Comparison of ENCODE assay signal across 8 cellular contexts in the genomic region with DNA sequence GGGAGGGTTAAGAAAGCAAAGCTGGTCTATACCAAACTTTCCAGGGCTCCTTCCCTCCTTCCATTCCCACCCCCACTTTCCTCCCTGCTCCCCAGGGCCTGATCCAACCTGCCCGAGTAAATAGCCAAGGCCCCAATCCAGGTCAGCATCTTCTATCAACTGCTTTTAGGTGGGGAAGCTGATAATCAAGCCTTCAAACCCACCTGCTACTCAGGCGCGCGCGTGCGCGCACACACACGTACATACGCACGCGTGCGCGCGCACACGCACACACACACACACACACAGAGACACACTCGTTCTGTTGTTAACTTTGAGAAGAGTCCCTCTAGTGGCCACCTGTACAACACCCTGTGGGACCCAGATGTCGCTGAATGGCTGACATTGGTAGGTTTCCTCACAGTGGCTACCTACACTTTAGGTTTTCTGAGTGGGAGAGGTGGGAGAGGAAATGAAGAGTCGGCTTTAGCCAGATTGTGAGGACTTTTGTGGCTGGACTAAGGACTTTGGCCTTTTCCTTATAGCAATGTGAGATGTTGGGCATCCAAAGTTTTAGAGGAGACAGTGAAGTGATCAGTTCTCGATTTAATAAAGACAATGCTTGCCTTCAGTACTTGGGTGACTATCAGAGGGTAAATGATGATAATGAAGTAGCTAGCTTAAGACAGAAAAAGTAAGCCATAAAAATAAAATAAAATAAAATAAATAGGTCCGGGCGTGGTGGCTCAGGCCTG. TPM values are rescaled to one million over a fixed set of nuclear protein-coding genes. Genes with fewer than 3 reads are reported as not detected.
DNase-seq lines count a peak whose midpoint lies in the region; FAIRE-seq and TF ChIP-seq lines count a peak whose summit lies in the region.

No MANE protein-coding gene starts in this region.

- peak overlapping the region; percentile 68 for H3K27ac Mint-ChIP-seq in T-helper 1 cell treated with Interleukin-12 subunit alpha and Interleukin-12 subunit beta and Interleukin-4 antibody, amounts not matched to agents 30 μg/mL and 1 μg/mL, for 36 hours
- no peak overlapping the region for H3K27ac Mint-ChIP-seq in astrocyte (ENCODE audit: unreplicated experiment)
- H3K27ac Mint-ChIP-seq in immature natural killer cell: peak overlapping the region in 2 of 6 donors; percentile 62 to 71

- H3K4me1 ChIP-seq in astrocyte (ENCODE audit: insufficient read depth, low read length): no peaks in the 10 kb centered on the region

- no peaks in the 10 kb centered on the region for H3K36me3 Mint-ChIP-seq in T-helper 1 cell treated with Interleukin-12 subunit alpha and Interleukin-12 subunit beta and Interleukin-4 antibody, amounts not matched to agents 30 μg/mL and 1 μg/mL, for 36 hours (ENCODE audit: low read depth)
- H3K36me3 Mint-ChIP-seq in astrocyte (ENCODE audit: low read depth, unreplicated experiment) (peaks cover 2% of the 10 kb centered on the region), immature natural killer cell (no peaks in the 10 kb centered on the region)

- peak overlapping the region; percentile 36 for H2AFZ ChIP-seq in astrocyte (ENCODE audit: low read depth, low read length)

- peaks cover 5% of the 10 kb centered on the region for H3K4me1 Mint-ChIP-seq in T-helper 1 cell treated with Interleukin-12 subunit alpha and Interleukin-12 subunit beta and Interleukin-4 antibody, amounts not matched to agents 30 μg/mL and 1 μg/mL, for 36 hours (ENCODE audit: low read depth)
- H3K4me1 Mint-ChIP-seq in astrocyte (ENCODE audit: low read depth, unreplicated experiment): no peaks in the 10 kb centered on the region
- peaks cover 6 to 7% of the 10 kb centered on the region in 2 donors for H3K4me1 Mint-ChIP-seq in immature natural killer cell

- DNase-seq in NCI-H345 (lab: John Stamatoyannopoulos, UW) (peak; percentile 17), NCI-H345 treated with DMSO at 0.1 percent for 48 hours (lab: John Stamatoyannopoulos, UW; ENCODE audit: unreplicated experiment) (no peak), HuH-7.5 (ENCODE audit: low spot score) (peak; percentile 70), astrocyte (ENCODE audit: low read depth) (peak; percentile 65), immature natural killer cell (peak; percentile 18 to 48 (median 31)), GOT3 (lab: John Stamatoyannopoulos, UW) (no peak)
- DNase-seq in stimulated activated CD4-positive, alpha-beta T cell treated with anti-CD3 and anti-CD28 coated beads, Interleukin-1b, Interleukin-23, amount 100 ng/mL, for 48 hours: peak; percentile 63

- peak overlapping the region; percentile 74 for H3K4me2 ChIP-seq in astrocyte (ENCODE audit: low read length)

- no peak overlapping the region for H3K27ac ChIP-seq in astrocyte (ENCODE audit: low read depth, low read length)

- H3K4me3 Mint-ChIP-seq in T-helper 1 cell treated with Interleukin-12 subunit alpha and Interleukin-12 subunit beta and Interleukin-4 antibody, amounts not matched to agents 30 μg/mL and 1 μg/mL, for 36 hours: peak overlapping the region; percentile 63
- H3K4me3 Mint-ChIP-seq in astrocyte (ENCODE audit: unreplicated experiment): peak overlapping the region; percentile 46
- H3K4me3 Mint-ChIP-seq in immature natural killer cell: peak overlapping the region; percentile 25 to 87 (median 72)

- H3K9me3 Mint-ChIP-seq in T-helper 1 cell treated with Interleukin-12 subunit alpha and Interleukin-12 subunit beta and Interleukin-4 antibody, amounts not matched to agents 30 μg/mL and 1 μg/mL, for 36 hours: peaks cover 3% of the 10 kb centered on the region
- H3K9me3 Mint-ChIP-seq in astrocyte (ENCODE audit: unreplicated experiment) (peaks cover 2% of the 10 kb centered on the region), immature natural killer cell (no peaks in the 10 kb centered on the region)

- FAIRE-seq in astrocyte (lab: Jason Lieb, UNC): peak; percentile 20

- no peaks in the 10 kb centered on the region for H3K27me3 ChIP-seq in astrocyte (ENCODE audit: insufficient read depth, low read length)

- no peaks in the 10 kb centered on the region for H3K36me3 ChIP-seq in astrocyte (ENCODE audit: insufficient read depth, low read length)

- H3K27me3 Mint-ChIP-seq in T-helper 1 cell treated with Interleukin-12 subunit alpha and Interleukin-12 subunit beta and Interleukin-4 antibody, amounts not matched to agents 30 μg/mL and 1 μg/mL, for 36 hours (ENCODE audit: low read depth): no peaks in the 10 kb centered on the region
- H3K27me3 Mint-ChIP-seq in astrocyte (ENCODE audit: low read depth, unreplicated experiment): no peaks in the 10 kb centered on the region
- peaks cover 0 to 6% (median 4%) of the 10 kb centered on the region in 3 donors for H3K27me3 Mint-ChIP-seq in immature natural killer cell (ENCODE audit: low read depth in 3 of 3)

- no peaks in the 10 kb centered on the region for H3K79me2 ChIP-seq in astrocyte (ENCODE audit: insufficient read depth, low read length)

- H4K20me1 ChIP-seq in astrocyte (ENCODE audit: insufficient read depth, low read length): no peaks in the 10 kb centered on the region

- no peaks in the 10 kb centered on the region for H3K9me3 ChIP-seq in astrocyte (ENCODE audit: insufficient read depth, low read depth, low read length)

- H3K4me3 ChIP-seq in astrocyte (ENCODE audit: insufficient read depth, low read depth, low read length): no peak overlapping the region

- TF ChIP-seq CTCF in astrocyte (IDR thresholded peaks at IDR 0.05; ENCODE audit: insufficient read depth, low read depth, low read length): peak; percentile 61

- H3K9ac ChIP-seq in astrocyte (ENCODE audit: low read length): no peak overlapping the region

RNA-seq across cellular contexts. Expression of gene TLN2, which starts 45.4 kb away (rescaled TPM):
- 31.4 and 32.1 TPM in 2 replicates for total RNA-seq in astrocyte
- polyA plus RNA-seq in immature natural killer cell: under 1 TPM in 2 of 3 donors, not detected in 1; 0.14 to 0.46 TPM

Comparison
In these comparisons a context has a peak if more than half of its experiments do, and no peak if none do; other contexts are left out.
1. DNase-seq: peak in NCI-H345 (single experiment), HuH-7.5 (single experiment), astrocyte (single experiment), immature natural killer cell (3 of 3) and stimulated activated CD4-positive, alpha-beta T cell treated with anti-CD3 and anti-CD28 coated beads, Interleukin-1b, Interleukin-23, amount 100 ng/mL, for 48 hours (single experiment); none in NCI-H345 treated with DMSO at 0.1 percent for 48 hours (single experiment) and GOT3 (single experiment).
2. Peak in every context shown above with its lines, with median percentiles within 50 percentile points of each other: H3K4me3 Mint-ChIP-seq.